24 cellular contexts compared by ENCODE assay signal in the genomic region with DNA sequence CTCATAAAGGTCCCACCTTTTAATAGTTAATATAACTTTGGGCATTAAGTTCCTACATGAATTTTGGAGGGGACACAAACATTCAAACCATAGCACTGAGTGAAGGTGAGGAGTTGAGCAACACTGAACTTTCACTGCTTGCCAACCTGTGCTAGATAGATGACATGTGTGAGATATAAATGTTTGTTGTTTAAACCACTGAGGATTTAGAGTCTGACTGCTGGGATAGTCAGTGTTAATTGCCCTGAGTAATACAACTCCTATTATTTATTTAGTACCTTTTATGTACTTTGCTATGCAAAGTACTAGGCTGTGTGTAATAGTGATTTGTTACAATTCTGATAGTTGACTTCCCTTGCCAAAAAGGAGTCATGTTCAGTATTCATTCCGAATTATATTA.
"Had no signal": no experiment of that assay in that cellular context is flagged by ENCODE, and none has a peak within 500 bp of the region (broad histone marks: within the 10 kb centered on the region; RNA-seq: fewer than 3 reads in every experiment).

No MANE protein-coding gene starts in this region.

- H3K9me3 ChIP-seq: body of pancreas, gastroesophageal sphincter, heart right ventricle, spleen, thoracic aorta, upper lobe of left lung had no signal

- ATAC-seq: activated CD8-positive, alpha-beta T cell treated with anti-CD3 and anti-CD28 coated beads for 36 hours; body of pancreas; gastroesophageal sphincter; sciatic nerve; stimulated activated naive B cell treated with anti-CD40 and anti-IgM and Interleukin-4, amounts not matched to agents 10 μg/mL and 1 μg/mL and 100 μg/mL, for 72 hours had no signal

- H3K36me3 Mint-ChIP-seq: mesothelial cell of epicardium had no signal

- H3K4me1 Mint-ChIP-seq: activated naive CD8-positive, alpha-beta T cell treated with anti-CD3 and anti-CD28 coated beads, Interleukin-2, amount 10 ng/mL, durations not matched to agents 7 days and 5 days; immature natural killer cell had no signal

- H3K4me3 ChIP-seq: body of pancreas, gastroesophageal sphincter, heart right ventricle, lung, spleen, thoracic aorta, upper lobe of left lung had no signal

- DNase-seq: activated CD4-positive, alpha-beta T cell treated with anti-CD3 and anti-CD28 coated beads for 48 hours; activated CD4-positive, CD25-positive, alpha-beta regulatory T cell; activated CD8-positive, alpha-beta T cell treated with anti-CD3 and anti-CD28 coated beads for 36 hours; activated naive CD4-positive, alpha-beta T cell treated with Interleukin-2 at 50 U/mL for 16 hours; activated naive CD8-positive, alpha-beta T cell treated with anti-CD3 and anti-CD28 coated beads, Interleukin-2, amount 10 ng/mL, durations not matched to agents 7 days and 5 days; activated T-cell treated with anti-CD3 and anti-CD28 coated beads, Interleukin-2, amount 50 U/mL, for 1 hour; body of pancreas; cortex of kidney; effector CD8-positive, alpha-beta T cell; heart right ventricle; immature natural killer cell; nephron progenitor cell; nucleus accumbens; spleen; stimulated activated naive B cell treated with anti-CD40 and anti-IgM and Interleukin-4, amounts not matched to agents 10 μg/mL and 1 μg/mL and 100 μg/mL, for 72 hours; T-helper 1 cell; T-helper 9 cell; upper lobe of left lung had no signal

- H3K27me3 Mint-ChIP-seq: activated CD8-positive, alpha-beta T cell treated with anti-CD3 and anti-CD28 coated beads for 36 hours; activated naive CD8-positive, alpha-beta T cell treated with anti-CD3 and anti-CD28 coated beads, Interleukin-2, amount 10 ng/mL, durations not matched to agents 7 days and 5 days; stimulated activated naive B cell treated with anti-CD40 and anti-IgM and Interleukin-4, amounts not matched to agents 10 μg/mL and 1 μg/mL and 100 μg/mL, for 72 hours had no signal

- H3K27ac Mint-ChIP-seq: activated CD8-positive, alpha-beta T cell treated with anti-CD3 and anti-CD28 coated beads for 36 hours; activated naive CD8-positive, alpha-beta T cell treated with anti-CD3 and anti-CD28 coated beads, Interleukin-2, amount 10 ng/mL, durations not matched to agents 7 days and 5 days; activated T-helper 2 cell treated with anti-CD3 and anti-CD28 coated beads, Interferon-gamma antibody, Interleukin-2, Interleukin-4, amounts not matched to agents 10 μg/mL and 5 μg/mL and 100 μg/mL, durations not matched to agents 14 hours and 24 hours and 36 hours; mesothelial cell of epicardium; nephron progenitor cell; stimulated activated naive B cell treated with anti-CD40 and anti-IgM and Interleukin-4, amounts not matched to agents 10 μg/mL and 1 μg/mL and 100 μg/mL, for 72 hours had no signal

- H3K27me3 ChIP-seq: body of pancreas, gastroesophageal sphincter, heart right ventricle, spleen, upper lobe of left lung had no signal

- H3K36me3 ChIP-seq: gastroesophageal sphincter, heart right ventricle, upper lobe of left lung had no signal

- H3K4me3 Mint-ChIP-seq: activated CD8-positive, alpha-beta T cell treated with anti-CD3 and anti-CD28 coated beads for 36 hours; activated naive CD8-positive, alpha-beta T cell treated with anti-CD3 and anti-CD28 coated beads, Interleukin-2, amount 10 ng/mL, durations not matched to agents 7 days and 5 days; immature natural killer cell; mesothelial cell of epicardium; nephron progenitor cell; stimulated activated naive B cell treated with anti-CD40 and anti-IgM and Interleukin-4, amounts not matched to agents 10 μg/mL and 1 μg/mL and 100 μg/mL, for 72 hours had no signal

- H3K9me3 Mint-ChIP-seq: activated CD8-positive, alpha-beta T cell treated with anti-CD3 and anti-CD28 coated beads for 36 hours; activated naive CD8-positive, alpha-beta T cell treated with anti-CD3 and anti-CD28 coated beads, Interleukin-2, amount 10 ng/mL, durations not matched to agents 7 days and 5 days; activated T-helper 2 cell treated with anti-CD3 and anti-CD28 coated beads, Interferon-gamma antibody, Interleukin-2, Interleukin-4, amounts not matched to agents 10 μg/mL and 5 μg/mL and 100 μg/mL, durations not matched to agents 14 hours and 24 hours and 36 hours; immature natural killer cell; mesothelial cell of epicardium; nephron progenitor cell; stimulated activated naive B cell treated with anti-CD40 and anti-IgM and Interleukin-4, amounts not matched to agents 10 μg/mL and 1 μg/mL and 100 μg/mL, for 72 hours had no signal

- H3K4me1 ChIP-seq: body of pancreas had no signal

- H3K27ac ChIP-seq: body of pancreas, gastroesophageal sphincter, spleen, thoracic aorta, upper lobe of left lung had no signal
